ENCODE assay signal across 1 cellular context in the genomic region with DNA sequence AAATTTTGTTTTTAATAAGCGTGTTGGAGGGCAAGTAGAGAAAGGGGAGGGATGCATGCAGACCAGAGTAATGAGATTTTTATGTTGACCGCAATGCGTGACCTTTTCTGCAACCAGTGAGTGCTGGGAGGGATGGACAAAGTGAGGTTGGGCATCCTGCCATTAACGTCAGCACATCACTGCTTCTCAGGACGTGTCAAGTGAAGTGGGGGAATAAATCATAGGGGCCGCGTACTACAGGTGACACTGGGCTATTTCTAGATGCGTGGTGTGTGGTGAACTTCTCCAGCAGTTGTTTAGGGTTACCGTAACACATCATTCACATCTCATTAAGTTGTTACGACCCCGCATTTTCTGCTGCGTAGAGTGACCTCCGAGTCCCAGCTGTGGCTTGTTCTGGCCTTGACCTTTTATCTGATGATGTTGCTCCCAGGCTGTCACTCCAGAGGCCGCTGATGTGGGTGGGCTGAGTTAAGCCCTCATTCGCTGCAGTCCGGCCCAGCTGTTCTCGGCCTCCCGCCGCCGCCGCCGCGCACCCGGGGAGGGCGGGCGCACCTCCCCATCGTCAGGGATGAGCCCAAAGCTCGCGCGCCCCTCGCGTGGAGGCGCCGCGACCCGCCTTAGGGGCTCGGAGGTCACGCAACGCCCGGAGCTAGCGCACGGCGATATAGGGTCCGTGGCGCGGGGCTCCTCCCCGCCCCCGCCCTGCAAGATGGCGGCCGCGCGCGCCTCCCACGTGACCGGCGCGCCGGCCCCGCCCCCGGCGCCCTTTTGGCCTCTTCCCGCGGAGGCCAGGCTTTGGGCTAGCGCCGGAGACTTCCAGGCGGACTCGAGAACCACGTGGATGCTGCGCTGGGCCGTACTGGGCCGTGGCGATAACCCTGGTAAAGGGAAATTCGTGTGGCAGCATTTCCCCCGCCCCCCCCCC.
A peak's percentile ranks its signal among the peaks of the same experiment; 100 is the strongest.
TF ChIP-seq lines count a peak whose summit lies in the region.

No MANE protein-coding gene starts in this region.

TF ChIP-seq in HepG2, 621 proteins besides CTCF, POLR2A, EP300 and RAD21 (continued from another document and continues in another):
- TF ChIP-seq ATF7 (IDR thresholded peaks at IDR 0.05) (no peak), ATF7 (CRISPR knock-in tag; IDR thresholded peaks at IDR 0.05) (peak; percentile 59; the same call in 1 of the 2 replicates), ZNF746 (CRISPR knock-in tag; IDR thresholded peaks at IDR 0.05) (peak; percentile 93), ZNF253 (CRISPR knock-in tag; IDR thresholded peaks at IDR 0.05; ENCODE audit: borderline replicate concordance) (no peak), ZNF570 (CRISPR knock-in tag; IDR thresholded peaks at IDR 0.05; ENCODE audit: borderline replicate concordance) (no peak), ZSCAN22 (CRISPR knock-in tag; IDR thresholded peaks at IDR 0.05) (no peak), SNAPC2 (CRISPR knock-in tag; IDR thresholded peaks at IDR 0.05) (no peak), FOXC1 (CRISPR knock-in tag; IDR thresholded peaks at IDR 0.05; ENCODE audit: borderline replicate concordance) (peak; percentile 81; the same call in 1 of the 2 replicates), ZNF703 (CRISPR knock-in tag; IDR thresholded peaks at IDR 0.05; ENCODE audit: borderline replicate concordance) (peak; percentile 37; the same call in 1 of the 2 replicates), MED13 (CRISPR knock-in tag; IDR thresholded peaks at IDR 0.05) (no peak), ZFX (CRISPR knock-in tag; IDR thresholded peaks at IDR 0.05; ENCODE audit: low read depth) (peak; percentile 72), DR1 (CRISPR knock-in tag; IDR thresholded peaks at IDR 0.05) (no peak), ZNF230 (CRISPR knock-in tag; IDR thresholded peaks at IDR 0.05) (no peak), PAF1 (CRISPR knock-in tag; IDR thresholded peaks at IDR 0.05) (peak; percentile 90), AGO1 (IDR thresholded peaks at IDR 0.05; ENCODE audit: low read depth, low read length, poor library complexity, severe bottlenecking) (peak; percentile 71), ZZZ3 (CRISPR knock-in tag; IDR thresholded peaks at IDR 0.05; ENCODE audit: borderline replicate concordance) (peak; percentile 73; the same call in 1 of the 2 replicates), ZFP82 (CRISPR knock-in tag; IDR thresholded peaks at IDR 0.05; ENCODE audit: borderline replicate concordance) (no peak), ZNF136 (CRISPR knock-in tag; IDR thresholded peaks at IDR 0.05; ENCODE audit: low read depth) (no peak; the same call in 1 of the 2 replicates), ZNF563 (CRISPR knock-in tag; IDR thresholded peaks at IDR 0.05) (peak; percentile 93), ZNF234 (CRISPR knock-in tag; conservative IDR thresholded peaks at IDR 0.05) (no peak), ZFP90 (CRISPR knock-in tag; IDR thresholded peaks at IDR 0.05; ENCODE audit: borderline replicate concordance) (no peak), NKX3-1 (CRISPR knock-in tag; IDR thresholded peaks at IDR 0.05) (peak; percentile 69), SRSF9 (IDR thresholded peaks at IDR 0.05; ENCODE audit: borderline replicate concordance, insufficient read depth, low read depth, low read length, poor library complexity, severe bottlenecking) (no peak), ZNF75D (CRISPR knock-in tag; IDR thresholded peaks at IDR 0.05; ENCODE audit: borderline replicate concordance) (no peak), KDM2A (CRISPR knock-in tag; IDR thresholded peaks at IDR 0.05; ENCODE audit: borderline replicate concordance, low read depth) (peak; percentile 93), SSRP1 (CRISPR knock-in tag; IDR thresholded peaks at IDR 0.05) (0 out of 2 replicates have a peak, but pooled peaks have one; percentile 37), SP140L (CRISPR knock-in tag; IDR thresholded peaks at IDR 0.05; ENCODE audit: borderline replicate concordance) (no peak), ZMYM2 (CRISPR knock-in tag; IDR thresholded peaks at IDR 0.05) (no peak), ZNF263 (CRISPR knock-in tag; IDR thresholded peaks at IDR 0.05) (peak; percentile 40; the same call in 1 of the 2 replicates), ZBTB38 (CRISPR knock-in tag; IDR thresholded peaks at IDR 0.05) (peak; percentile 67; the same call in 1 of the 2 replicates), FOXA3 (CRISPR knock-in tag; IDR thresholded peaks at IDR 0.05) (no peak; the same call in 1 of the 2 replicates), ZNF547 (CRISPR knock-in tag; IDR thresholded peaks at IDR 0.05) (peak; percentile 44; the same call in 1 of the 2 replicates), SALL2 (CRISPR knock-in tag; IDR thresholded peaks at IDR 0.05) (no peak), ZSCAN9 (CRISPR knock-in tag; IDR thresholded peaks at IDR 0.05; ENCODE audit: borderline replicate concordance) (no peak), MBD4 (IDR thresholded peaks at IDR 0.05; ENCODE audit: borderline replicate concordance, low read length) (no peak), LCORL (IDR thresholded peaks at IDR 0.05) (no peak), LCORL (CRISPR knock-in tag; IDR thresholded peaks at IDR 0.05) (no peak), ZNF773 (CRISPR knock-in tag; IDR thresholded peaks at IDR 0.05; ENCODE audit: borderline replicate concordance) (peak; percentile 24; the same call in 1 of the 2 replicates)
- TF ChIP-seq, protein P1, sequence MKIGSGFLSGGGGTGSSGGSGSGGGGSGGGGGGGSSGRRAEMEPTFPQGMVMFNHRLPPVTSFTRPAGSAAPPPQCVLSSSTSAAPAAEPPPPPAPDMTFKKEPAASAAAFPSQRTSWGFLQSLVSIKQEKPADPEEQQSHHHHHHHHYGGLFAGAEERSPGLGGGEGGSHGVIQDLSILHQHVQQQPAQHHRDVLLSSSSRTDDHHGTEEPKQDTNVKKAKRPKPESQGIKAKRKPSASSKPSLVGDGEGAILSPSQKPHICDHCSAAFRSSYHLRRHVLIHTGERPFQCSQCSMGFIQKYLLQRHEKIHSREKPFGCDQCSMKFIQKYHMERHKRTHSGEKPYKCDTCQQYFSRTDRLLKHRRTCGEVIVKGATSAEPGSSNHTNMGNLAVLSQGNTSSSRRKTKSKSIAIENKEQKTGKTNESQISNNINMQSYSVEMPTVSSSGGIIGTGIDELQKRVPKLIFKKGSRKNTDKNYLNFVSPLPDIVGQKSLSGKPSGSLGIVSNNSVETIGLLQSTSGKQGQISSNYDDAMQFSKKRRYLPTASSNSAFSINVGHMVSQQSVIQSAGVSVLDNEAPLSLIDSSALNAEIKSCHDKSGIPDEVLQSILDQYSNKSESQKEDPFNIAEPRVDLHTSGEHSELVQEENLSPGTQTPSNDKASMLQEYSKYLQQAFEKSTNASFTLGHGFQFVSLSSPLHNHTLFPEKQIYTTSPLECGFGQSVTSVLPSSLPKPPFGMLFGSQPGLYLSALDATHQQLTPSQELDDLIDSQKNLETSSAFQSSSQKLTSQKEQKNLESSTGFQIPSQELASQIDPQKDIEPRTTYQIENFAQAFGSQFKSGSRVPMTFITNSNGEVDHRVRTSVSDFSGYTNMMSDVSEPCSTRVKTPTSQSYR (CRISPR knock-in tag; IDR thresholded peaks at IDR 0.05; ENCODE audit: borderline replicate concordance) = peak; percentile 55; the same call in 1 of the 2 replicates
- TF ChIP-seq, protein P2, sequence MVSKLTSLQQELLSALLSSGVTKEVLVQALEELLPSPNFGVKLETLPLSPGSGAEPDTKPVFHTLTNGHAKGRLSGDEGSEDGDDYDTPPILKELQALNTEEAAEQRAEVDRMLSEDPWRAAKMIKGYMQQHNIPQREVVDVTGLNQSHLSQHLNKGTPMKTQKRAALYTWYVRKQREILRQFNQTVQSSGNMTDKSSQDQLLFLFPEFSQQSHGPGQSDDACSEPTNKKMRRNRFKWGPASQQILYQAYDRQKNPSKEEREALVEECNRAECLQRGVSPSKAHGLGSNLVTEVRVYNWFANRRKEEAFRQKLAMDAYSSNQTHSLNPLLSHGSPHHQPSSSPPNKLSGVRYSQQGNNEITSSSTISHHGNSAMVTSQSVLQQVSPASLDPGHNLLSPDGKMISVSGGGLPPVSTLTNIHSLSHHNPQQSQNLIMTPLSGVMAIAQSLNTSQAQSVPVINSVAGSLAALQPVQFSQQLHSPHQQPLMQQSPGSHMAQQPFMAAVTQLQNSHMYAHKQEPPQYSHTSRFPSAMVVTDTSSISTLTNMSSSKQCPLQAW (CRISPR knock-in tag; IDR thresholded peaks at IDR 0.05) = no peak
- TF ChIP-seq, protein P3, sequence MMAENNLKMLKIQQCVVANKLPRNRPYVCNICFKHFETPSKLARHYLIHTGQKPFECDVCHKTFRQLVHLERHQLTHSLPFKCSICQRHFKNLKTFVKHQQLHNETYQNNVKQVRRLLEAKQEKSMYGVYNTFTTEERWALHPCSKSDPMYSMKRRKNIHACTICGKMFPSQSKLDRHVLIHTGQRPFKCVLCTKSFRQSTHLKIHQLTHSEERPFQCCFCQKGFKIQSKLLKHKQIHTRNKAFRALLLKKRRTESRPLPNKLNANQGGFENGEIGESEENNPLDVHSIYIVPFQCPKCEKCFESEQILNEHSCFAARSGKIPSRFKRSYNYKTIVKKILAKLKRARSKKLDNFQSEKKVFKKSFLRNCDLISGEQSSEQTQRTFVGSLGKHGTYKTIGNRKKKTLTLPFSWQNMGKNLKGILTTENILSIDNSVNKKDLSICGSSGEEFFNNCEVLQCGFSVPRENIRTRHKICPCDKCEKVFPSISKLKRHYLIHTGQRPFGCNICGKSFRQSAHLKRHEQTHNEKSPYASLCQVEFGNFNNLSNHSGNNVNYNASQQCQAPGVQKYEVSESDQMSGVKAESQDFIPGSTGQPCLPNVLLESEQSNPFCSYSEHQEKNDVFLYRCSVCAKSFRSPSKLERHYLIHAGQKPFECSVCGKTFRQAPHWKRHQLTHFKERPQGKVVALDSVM (CRISPR knock-in tag; IDR thresholded peaks at IDR 0.05) = peak; percentile 94
- TF ChIP-seq, protein P4, sequence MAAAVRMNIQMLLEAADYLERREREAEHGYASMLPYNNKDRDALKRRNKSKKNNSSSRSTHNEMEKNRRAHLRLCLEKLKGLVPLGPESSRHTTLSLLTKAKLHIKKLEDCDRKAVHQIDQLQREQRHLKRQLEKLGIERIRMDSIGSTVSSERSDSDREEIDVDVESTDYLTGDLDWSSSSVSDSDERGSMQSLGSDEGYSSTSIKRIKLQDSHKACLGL (CRISPR knock-in tag; IDR thresholded peaks at IDR 0.05) = peak; percentile 59
- TF ChIP-seq, protein P5, sequence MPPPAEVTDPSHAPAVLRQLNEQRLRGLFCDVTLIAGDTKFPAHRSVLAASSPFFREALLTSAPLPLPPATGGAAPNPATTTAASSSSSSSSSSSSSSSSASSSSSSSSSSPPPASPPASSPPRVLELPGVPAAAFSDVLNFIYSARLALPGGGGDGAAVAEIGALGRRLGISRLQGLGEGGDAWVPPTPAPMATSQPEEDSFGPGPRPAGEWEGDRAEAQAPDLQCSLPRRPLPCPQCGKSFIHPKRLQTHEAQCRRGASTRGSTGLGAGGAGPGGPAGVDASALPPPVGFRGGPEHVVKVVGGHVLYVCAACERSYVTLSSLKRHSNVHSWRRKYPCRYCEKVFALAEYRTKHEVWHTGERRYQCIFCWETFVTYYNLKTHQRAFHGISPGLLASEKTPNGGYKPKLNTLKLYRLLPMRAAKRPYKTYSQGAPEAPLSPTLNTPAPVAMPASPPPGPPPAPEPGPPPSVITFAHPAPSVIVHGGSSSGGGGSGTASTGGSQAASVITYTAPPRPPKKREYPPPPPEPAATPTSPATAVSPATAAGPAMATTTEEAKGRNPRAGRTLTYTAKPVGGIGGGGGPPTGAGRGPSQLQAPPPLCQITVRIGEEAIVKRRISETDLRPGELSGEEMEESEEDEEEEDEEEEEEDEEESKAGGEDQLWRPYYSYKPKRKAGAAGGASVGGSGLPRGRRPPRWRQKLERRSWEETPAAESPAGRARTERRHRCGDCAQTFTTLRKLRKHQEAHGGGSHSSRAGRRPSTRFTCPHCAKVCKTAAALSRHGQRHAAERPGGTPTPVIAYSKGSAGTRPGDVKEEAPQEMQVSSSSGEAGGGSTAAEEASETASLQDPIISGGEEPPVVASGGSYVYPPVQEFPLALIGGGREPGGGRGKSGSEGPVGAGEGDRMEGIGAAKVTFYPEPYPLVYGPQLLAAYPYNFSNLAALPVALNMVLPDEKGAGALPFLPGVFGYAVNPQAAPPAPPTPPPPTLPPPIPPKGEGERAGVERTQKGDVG (CRISPR knock-in tag; IDR thresholded peaks at IDR 0.05; ENCODE audit: borderline replicate concordance) = 0 out of 2 replicates have a peak, but pooled peaks have one; percentile 23
- TF ChIP-seq, protein P6, sequence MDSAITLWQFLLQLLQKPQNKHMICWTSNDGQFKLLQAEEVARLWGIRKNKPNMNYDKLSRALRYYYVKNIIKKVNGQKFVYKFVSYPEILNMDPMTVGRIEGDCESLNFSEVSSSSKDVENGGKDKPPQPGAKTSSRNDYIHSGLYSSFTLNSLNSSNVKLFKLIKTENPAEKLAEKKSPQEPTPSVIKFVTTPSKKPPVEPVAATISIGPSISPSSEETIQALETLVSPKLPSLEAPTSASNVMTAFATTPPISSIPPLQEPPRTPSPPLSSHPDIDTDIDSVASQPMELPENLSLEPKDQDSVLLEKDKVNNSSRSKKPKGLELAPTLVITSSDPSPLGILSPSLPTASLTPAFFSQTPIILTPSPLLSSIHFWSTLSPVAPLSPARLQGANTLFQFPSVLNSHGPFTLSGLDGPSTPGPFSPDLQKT (CRISPR knock-in tag; IDR thresholded peaks at IDR 0.05; ENCODE audit: borderline replicate concordance) = no peak
- TF ChIP-seq, protein P7, sequence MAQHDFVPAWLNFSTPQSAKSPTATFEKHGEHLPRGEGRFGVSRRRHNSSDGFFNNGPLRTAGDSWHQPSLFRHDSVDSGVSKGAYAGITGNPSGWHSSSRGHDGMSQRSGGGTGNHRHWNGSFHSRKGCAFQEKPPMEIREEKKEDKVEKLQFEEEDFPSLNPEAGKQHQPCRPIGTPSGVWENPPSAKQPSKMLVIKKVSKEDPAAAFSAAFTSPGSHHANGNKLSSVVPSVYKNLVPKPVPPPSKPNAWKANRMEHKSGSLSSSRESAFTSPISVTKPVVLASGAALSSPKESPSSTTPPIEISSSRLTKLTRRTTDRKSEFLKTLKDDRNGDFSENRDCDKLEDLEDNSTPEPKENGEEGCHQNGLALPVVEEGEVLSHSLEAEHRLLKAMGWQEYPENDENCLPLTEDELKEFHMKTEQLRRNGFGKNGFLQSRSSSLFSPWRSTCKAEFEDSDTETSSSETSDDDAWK (CRISPR knock-in tag; IDR thresholded peaks at IDR 0.05) = no peak
- TF ChIP-seq, protein P8, sequence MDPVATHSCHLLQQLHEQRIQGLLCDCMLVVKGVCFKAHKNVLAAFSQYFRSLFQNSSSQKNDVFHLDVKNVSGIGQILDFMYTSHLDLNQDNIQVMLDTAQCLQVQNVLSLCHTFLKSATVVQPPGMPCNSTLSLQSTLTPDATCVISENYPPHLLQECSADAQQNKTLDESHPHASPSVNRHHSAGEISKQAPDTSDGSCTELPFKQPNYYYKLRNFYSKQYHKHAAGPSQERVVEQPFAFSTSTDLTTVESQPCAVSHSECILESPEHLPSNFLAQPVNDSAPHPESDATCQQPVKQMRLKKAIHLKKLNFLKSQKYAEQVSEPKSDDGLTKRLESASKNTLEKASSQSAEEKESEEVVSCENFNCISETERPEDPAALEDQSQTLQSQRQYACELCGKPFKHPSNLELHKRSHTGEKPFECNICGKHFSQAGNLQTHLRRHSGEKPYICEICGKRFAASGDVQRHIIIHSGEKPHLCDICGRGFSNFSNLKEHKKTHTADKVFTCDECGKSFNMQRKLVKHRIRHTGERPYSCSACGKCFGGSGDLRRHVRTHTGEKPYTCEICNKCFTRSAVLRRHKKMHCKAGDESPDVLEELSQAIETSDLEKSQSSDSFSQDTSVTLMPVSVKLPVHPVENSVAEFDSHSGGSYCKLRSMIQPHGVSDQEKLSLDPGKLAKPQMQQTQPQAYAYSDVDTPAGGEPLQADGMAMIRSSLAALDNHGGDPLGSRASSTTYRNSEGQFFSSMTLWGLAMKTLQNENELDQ (CRISPR knock-in tag; IDR thresholded peaks at IDR 0.05; ENCODE audit: borderline replicate concordance) = no peak
